ENCODE assay signal across 1 cellular context in genomic region chr5:39432687-39433086, GRCh38.
TF ChIP-seq lines count a peak whose summit lies in the region.

No MANE protein-coding gene starts in this region.

TF ChIP-seq in A549, 52 proteins besides CTCF, POLR2A, EP300 and RAD21:
- TF ChIP-seq RCOR1 (IDR thresholded peaks at IDR 0.05; ENCODE audit: low read depth, low read length), result no peak
- TF ChIP-seq E2F6 (IDR thresholded peaks at IDR 0.05; ENCODE audit: borderline replicate concordance, low read depth), result no peak
- no peak for TF ChIP-seq ZSCAN20 (CRISPR knock-in tag; IDR thresholded peaks at IDR 0.05)
- no peak for TF ChIP-seq ZC3H11A (IDR thresholded peaks at IDR 0.05)
- no peak for TF ChIP-seq HES2 (IDR thresholded peaks at IDR 0.05)
- no peak for TF ChIP-seq CHD2 (IDR thresholded peaks at IDR 0.05; ENCODE audit: low read length, partially characterized antibody)
- TF ChIP-seq HOXB5 (CRISPR knock-in tag; IDR thresholded peaks at IDR 0.05), result no peak
- no peak for TF ChIP-seq BHLHE40 (IDR thresholded peaks at IDR 0.05; ENCODE audit: low read depth, low read length)
- no peak for TF ChIP-seq MAFK (IDR thresholded peaks at IDR 0.05; ENCODE audit: partially characterized antibody)
- TF ChIP-seq ZNF302 (CRISPR knock-in tag; IDR thresholded peaks at IDR 0.05), result no peak
- no peak for TF ChIP-seq FOSL2 (IDR thresholded peaks at IDR 0.05)
- no peak for TF ChIP-seq FOSL2 (CRISPR knock-in tag; IDR thresholded peaks at IDR 0.05)
- no peak for TF ChIP-seq JUN (IDR thresholded peaks at IDR 0.05)
- TF ChIP-seq ESRRA (IDR thresholded peaks at IDR 0.05; ENCODE audit: borderline replicate concordance, low read length), result no peak
- TF ChIP-seq USF2 (IDR thresholded peaks at IDR 0.05), result no peak
- TF ChIP-seq BCL3 (IDR thresholded peaks at IDR 0.05), result no peak
- TF ChIP-seq SREBF2 (IDR thresholded peaks at IDR 0.05), result no peak
- TF ChIP-seq GATA3 (IDR thresholded peaks at IDR 0.05; ENCODE audit: borderline replicate concordance), result no peak
- TF ChIP-seq TP53 (CRISPR knock-in tag; IDR thresholded peaks at IDR 0.05), result no peak
